Comparison of ENCODE assay signal across 15 cellular contexts in genomic region chr15:39232512-39232911, GRCh38.
A peak's percentile ranks its signal among the peaks of the same experiment; 100 is the strongest.
DNase-seq lines count a peak whose midpoint lies in the region; TF ChIP-seq lines count a peak whose summit lies in the region.
"Had no signal": no experiment of that assay in that cellular context is flagged by ENCODE, and none has a peak within 500 bp of the region (broad histone marks: within the 10 kb centered on the region; RNA-seq: fewer than 3 reads in every experiment).

No MANE protein-coding gene starts in this region.

- H3K4me3 ChIP-seq in astrocyte of the spinal cord (ENCODE audit: low read depth, low read length) = no peak overlapping the region
- H3K4me3 ChIP-seq: coronary artery, testis had no signal

- no peak for TF ChIP-seq CTCF in astrocyte of the spinal cord (IDR thresholded peaks at IDR 0.05; ENCODE audit: low read depth, low read length)

- in situ Hi-C loops in astrocyte of the spinal cord (cut with HindIII; ENCODE audit: low sequenced_read_pairs) = no loop called here

- DNase-seq in 8988T (peak; percentile 5), HPDE6-E6E7 (ENCODE audit: extremely low spot score) (peak; percentile 82), astrocyte of the spinal cord (ENCODE audit: low read depth, low spot score) (peak; percentile 83), hepatic stellate cell (ENCODE audit: low spot score) (peak; percentile 76), NK-92 (lab: John Stamatoyannopoulos, UW; ENCODE audit: unreplicated experiment) (no peak), NAMALWA (ENCODE audit: low spot score) (no peak), iPS-NIHi11 (ENCODE audit: low spot score) (no peak)
- DNase-seq in activated CD4-positive, alpha-beta T cell treated with anti-CD3 and anti-CD28 coated beads, Interleukin-2, amount 50 U/mL, for 1 hour = no peak
- DNase-seq: activated CD4-positive, alpha-beta T cell treated with anti-CD3 and anti-CD28 coated beads for 1 hour; activated effector memory CD4-positive, alpha-beta T cell treated with Interleukin-2 at 50 U/mL for 16 hours; DMS79; NCI-H1436; NCI-H748 treated with DMSO at 0.1 percent for 48 hours; testis had no signal

Comparison
In these comparisons a context has a peak if more than half of its experiments do, and no peak if none do; other contexts are left out.
1. DNase-seq: peak in 8988T (single experiment), HPDE6-E6E7 (single experiment), astrocyte of the spinal cord (single experiment) and hepatic stellate cell (single experiment); none in NK-92 (single experiment), activated CD4-positive, alpha-beta T cell treated with anti-CD3 and anti-CD28 coated beads, Interleukin-2, amount 50 U/mL, for 1 hour (single experiment), NAMALWA (single experiment) and iPS-NIHi11 (single experiment).